ENCODE assay signal across 26 cellular contexts in the genomic region with DNA sequence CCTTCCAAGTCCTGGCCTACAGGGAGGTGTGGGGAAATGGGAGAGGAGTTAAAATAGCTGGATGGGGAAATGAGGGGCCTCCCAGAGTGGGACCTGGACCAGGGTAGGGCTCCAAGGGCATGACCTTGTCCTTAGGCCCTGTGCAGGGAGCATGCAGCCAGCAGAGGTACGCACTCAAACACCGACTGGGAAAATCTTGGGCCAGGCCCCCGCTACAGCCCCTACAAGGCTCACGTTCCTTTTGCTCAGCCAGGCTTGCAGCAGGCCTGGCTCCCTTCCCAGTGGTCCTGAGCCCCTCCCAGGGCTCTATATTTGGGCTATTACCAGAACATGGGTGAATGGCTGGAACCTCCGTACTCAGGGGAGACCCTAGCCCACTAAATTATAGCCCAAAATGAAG. TPM values are rescaled to one million over a fixed set of nuclear protein-coding genes. Genes with fewer than 3 reads are reported as not detected.
"Had no signal": no experiment of that assay in that cellular context is flagged by ENCODE, and none has a peak within 500 bp of the region (broad histone marks: within the 10 kb centered on the region; RNA-seq: fewer than 3 reads in every experiment).

No MANE protein-coding gene starts in this region.

- ATAC-seq: activated T-cell treated with anti-CD3 and anti-CD28 coated beads, Interleukin-2, amount 50 U/mL, for 4 hours; Right ventricle myocardium inferior; T-cell had no signal

- H3K27ac ChIP-seq: KMS-11, SK-N-MC had no signal

- DNase-seq: activated CD4-positive, alpha-beta memory T cell treated with anti-CD3 and anti-CD28 coated beads for 36 hours; activated CD4-positive, alpha-beta T cell treated with anti-CD3 and anti-CD28 coated beads, Interleukin-2, amount 10 ng/mL, durations not matched to agents 7 days and 5 days; activated CD4-positive, CD25-positive, alpha-beta regulatory T cell; activated CD8-positive, alpha-beta memory T cell treated with anti-CD3 and anti-CD28 coated beads for 24 hours; activated effector memory CD4-positive, alpha-beta T cell treated with anti-CD3 and anti-CD28 coated beads, Interleukin-2, amount 50 U/mL, for 16 hours; activated naive CD4-positive, alpha-beta T cell treated with anti-CD3 and anti-CD28 coated beads for 36 hours; activated T-cell treated with anti-CD3 and anti-CD28 coated beads, Interleukin-2, amount 50 U/mL, for 4 hours; amygdala; NCI-H1092; NCI-H1417; NCI-H1694; NCI-H2029 treated with DMSO at 0.1 percent for 48 hours; NCI-H345; NCI-H510A; NCI-H526 treated with DMSO at 0.1 percent for 48 hours; T-cell; T-helper 2 cell; T1000 had no signal

- FAIRE-seq: astrocyte, TTC549 had no signal

- H3K4me3 ChIP-seq: SK-N-MC had no signal

- H3K4me2 ChIP-seq: KMS-11 had no signal

- H3K9ac ChIP-seq: KMS-11 had no signal

RNA-seq across cellular contexts. Expression of a gene that starts 31.3 kb away (rescaled TPM):
- total RNA-seq: activated CD4-positive, alpha-beta memory T cell treated with anti-CD3 and anti-CD28 coated beads for 36 hours; activated CD4-positive, alpha-beta T cell treated with anti-CD3 and anti-CD28 coated beads, Interleukin-2, amount 10 ng/mL, durations not matched to agents 7 days and 5 days; activated naive CD4-positive, alpha-beta T cell treated with anti-CD3 and anti-CD28 coated beads for 36 hours; activated T-cell treated with anti-CD3 and anti-CD28 coated beads, Interleukin-2, amount 50 U/mL, for 4 hours; MCF 10A; OCI-LY7; RPMI7951; T-cell had no signal
